Comparison of ENCODE assay signal across 8 cellular contexts in genomic region chr22:40346178-40347064, GRCh38. TPM values are rescaled to one million over a fixed set of nuclear protein-coding genes. Genes with fewer than 3 reads are reported as not detected.
DNase-seq lines count a peak whose midpoint lies in the region; ATAC-seq and TF ChIP-seq lines count a peak whose summit lies in the region.

TSS of gene ADSL (plus strand) at chr22:40346500. CDS start at chr22:40346559, 59 bp downstream.

- no peak within 1 kb of the TSS for H3K4me3 ChIP-seq in KMS-11 (IDR thresholded peaks at IDR 0.05; ENCODE audit: insufficient read depth, low read depth, low read length)

- H3K27me3 ChIP-seq in KMS-11 (ENCODE audit: insufficient read depth, low read depth): no peaks in the 10 kb centered on the region

- H3K36me3 Mint-ChIP-seq in natural killer cell treated with Interleukin-12 subunit alpha and Interleukin-12 subunit beta and Interleukin-15 and Interleukin-18, amount 100 ng/mL, for 72 hours: peaks cover 4% of the 10 kb centered on the region

- ATAC-seq in GM21717 (IDR thresholded peaks at IDR 0.05; ENCODE audit: unreplicated experiment): peak; percentile 75
- ATAC-seq in natural killer cell treated with Interleukin-12 subunit alpha and Interleukin-12 subunit beta and Interleukin-15 and Interleukin-18, amount 100 ng/mL, for 72 hours: peak; percentile 97 to 98

- peak within 1 kb of the TSS; percentile 81 for H3K27ac ChIP-seq in KMS-11

- TF ChIP-seq POLR2A in Raji (IDR thresholded peaks at IDR 0.05; ENCODE audit: insufficient read depth, low read depth, low read length): peak; percentile 99

- H3K36me3 ChIP-seq in KMS-11 (ENCODE audit: insufficient read depth): peaks cover 4% of the 10 kb centered on the region; the same call in 1 of the 2 replicates

- H3K9ac ChIP-seq in KMS-11: peak within 1 kb of the TSS; percentile 68

- H3K4me1 ChIP-seq in KMS-11 (ENCODE audit: low read depth, poor library complexity, severe bottlenecking): peaks cover 24% of the 10 kb centered on the region

- DNase-seq in DMS53 treated with DMSO at 0.1 percent for 48 hours (lab: John Stamatoyannopoulos, UW; ENCODE audit: unreplicated experiment): peak; percentile 64
- DNase-seq in activated T-helper 9 cell treated with anti-CD3 and anti-CD28 coated beads, Interleukin-2, amount 50 U/mL, for 16 hours (ENCODE audit: low read depth): peak; percentile 82
- DNase-seq in fibroblast of peridontal ligament (ENCODE audit: extremely low read depth): peak; percentile 75
- DNase-seq in natural killer cell treated with Interleukin-12 subunit alpha and Interleukin-12 subunit beta and Interleukin-15 and Interleukin-18, amount 100 ng/mL, for 72 hours (ENCODE audit: low spot score): peak; percentile 91
- peak; percentile 85 for DNase-seq in stimulated activated naive CD4-positive, alpha-beta T cell treated with Interleukin-2 at 50 U/mL for 16 hours (lab: John Stamatoyannopoulos, UW)

- H3K27ac Mint-ChIP-seq in natural killer cell treated with Interleukin-12 subunit alpha and Interleukin-12 subunit beta and Interleukin-15 and Interleukin-18, amount 100 ng/mL, for 72 hours: peak within 1 kb of the TSS; percentile 77 to 93

- H2AFZ ChIP-seq in KMS-11 (ENCODE audit: low read depth): peak within 1 kb of the TSS; percentile 80

- TF ChIP-seq CTCF in KMS-11 (conservative IDR thresholded peaks at IDR 0.05; ENCODE audit: low read depth, low read length): no peak

- peak within 1 kb of the TSS; percentile 90 for H3K4me3 Mint-ChIP-seq in natural killer cell treated with Interleukin-12 subunit alpha and Interleukin-12 subunit beta and Interleukin-15 and Interleukin-18, amount 100 ng/mL, for 72 hours

- H3K9me3 Mint-ChIP-seq in natural killer cell treated with Interleukin-12 subunit alpha and Interleukin-12 subunit beta and Interleukin-15 and Interleukin-18, amount 100 ng/mL, for 72 hours: no peaks in the 10 kb centered on the region

- H3K4me2 ChIP-seq in KMS-11: peak within 1 kb of the TSS; percentile 79

- no peaks in the 10 kb centered on the region for H4K20me1 ChIP-seq in KMS-11 (ENCODE audit: insufficient read depth)

- H3K4me1 Mint-ChIP-seq in natural killer cell treated with Interleukin-12 subunit alpha and Interleukin-12 subunit beta and Interleukin-15 and Interleukin-18, amount 100 ng/mL, for 72 hours (ENCODE audit: low read depth in 2 of 2): peaks cover 27 to 38% of the 10 kb centered on the region in 2 donors

- H3K27me3 Mint-ChIP-seq in natural killer cell treated with Interleukin-12 subunit alpha and Interleukin-12 subunit beta and Interleukin-15 and Interleukin-18, amount 100 ng/mL, for 72 hours: peaks cover 0 to 3% of the 10 kb centered on the region in 2 donors

- H3K79me2 ChIP-seq in KMS-11 (ENCODE audit: insufficient read depth, low read depth): peaks cover 53% of the 10 kb centered on the region

RNA-seq across cellular contexts. Expression of gene ADSL, which starts in this region (rescaled TPM):
- total RNA-seq in natural killer cell treated with Interleukin-12 subunit alpha and Interleukin-12 subunit beta and Interleukin-15 and Interleukin-18, amount 100 ng/mL, for 72 hours: 100 to 1,000 TPM in 1 of 2 donors, 10 to 100 TPM in 1; 87.1 to 103 TPM
